ENCODE assay signal across 9 cellular contexts in the genomic region with DNA sequence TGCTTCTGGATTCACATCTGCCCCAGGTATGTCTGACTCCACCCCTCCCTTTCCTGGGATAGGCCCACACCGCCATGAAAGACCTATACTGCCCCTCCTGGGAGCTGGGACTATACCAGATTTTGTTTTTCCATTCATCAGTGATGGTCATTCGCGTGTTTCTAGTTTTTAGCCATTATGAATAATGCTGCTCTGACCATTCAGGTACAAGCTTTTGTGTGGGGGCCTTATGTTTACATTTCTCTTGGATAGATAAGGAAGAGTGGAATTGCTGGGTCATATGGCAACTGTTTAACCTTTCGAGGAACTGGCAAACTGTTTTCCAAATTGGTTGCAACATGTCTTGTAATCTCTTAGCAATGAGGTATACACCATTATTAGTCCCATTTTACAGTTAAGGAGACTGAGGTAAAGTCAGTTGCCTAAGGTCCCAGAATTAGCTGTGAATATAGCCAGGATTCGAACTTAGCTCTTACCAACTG. TPM values are rescaled to one million over a fixed set of nuclear protein-coding genes. Genes with fewer than 3 reads are reported as not detected.
DNase-seq lines count a peak whose midpoint lies in the region; ATAC-seq, FAIRE-seq and TF ChIP-seq lines count a peak whose summit lies in the region.
"Had no signal": no experiment of that assay in that cellular context is flagged by ENCODE, and none has a peak within 500 bp of the region (broad histone marks: within the 10 kb centered on the region; RNA-seq: fewer than 3 reads in every experiment).

No MANE protein-coding gene starts in this region.

- no peak for ATAC-seq in CD4-positive, CD25-positive, alpha-beta regulatory T cell (ENCODE audit: low read depth in 2 of 2)
- ATAC-seq in K562 (peak; percentile 66), GM19452 (IDR thresholded peaks at IDR 0.05; ENCODE audit: unreplicated experiment) (no peak), HG03520 (IDR thresholded peaks at IDR 0.05; ENCODE audit: unreplicated experiment) (no peak), HG03108 (IDR thresholded peaks at IDR 0.05; ENCODE audit: unreplicated experiment) (no peak)

- H3K27ac Mint-ChIP-seq in CD4-positive, CD25-positive, alpha-beta regulatory T cell = peak overlapping the region; percentile 90 to 94 (median 94)

- H3K4me2 ChIP-seq in K562 (ENCODE audit: insufficient read depth, low read length) = peak overlapping the region; percentile 83

- H3K27ac ChIP-seq in CD4-positive, CD25-positive, alpha-beta regulatory T cell (ENCODE audit: insufficient read depth, low read length, poor library complexity, severe bottlenecking) = peak overlapping the region; percentile 82
- H3K27ac ChIP-seq in K562 (ENCODE audit: extremely low read depth, low read depth, low read length) (peak overlapping the region; percentile 71; the same call in 1 of the 3 replicates), mesodermal cell (ENCODE audit: low read depth, low read length, severe bottlenecking) (peak overlapping the region; percentile 77)

- no TSS peak for BruUV-seq in K562 (replicated peaks; lab: Mats Ljungman, UMichigan)

- no peak for DNase-seq in CD4-positive, CD25-positive, alpha-beta regulatory T cell
- peak; percentile 71 for DNase-seq in HPDE6-E6E7 (ENCODE audit: extremely low spot score)
- peak in 3 of 4 experiments; percentile 27 to 41 (median 30) for DNase-seq in K562 (ENCODE audit: extremely low read depth in 1 of 4, low spot score in 3 of 4)
- DNase-seq in stimulated activated naive CD4-positive, alpha-beta T cell treated with Interleukin-2 at 50 U/mL for 16 hours (lab: John Stamatoyannopoulos, UW) = no peak
- DNase-seq: testis had no signal

- CTCF ChIA-PET in K562 (lab: Yijun Ruan, JAX; ENCODE audit: low intra/inter-chr PET ratio) = interaction anchor here (1.6 kb wide), 1 partner anchor 40 kb away, joined by 5 read pairs; no protein-coding TSS in a partner anchor

- H4K20me1 ChIP-seq in K562 (replicated peaks; ENCODE audit: control insufficient read depth, insufficient read depth, low read length) = no peaks in the 10 kb centered on the region

- peaks cover 42% of the 10 kb centered on the region for H3K4me1 ChIP-seq in CD4-positive, CD25-positive, alpha-beta regulatory T cell (ENCODE audit: control insufficient read depth, insufficient read depth, low read length, poor library complexity, severe bottlenecking)
- H3K4me1 ChIP-seq in K562 (replicated peaks in 1 of 2; ENCODE audit: control insufficient read depth in 2 of 2, insufficient read depth in 2 of 2, low read length in 2 of 2) (peaks cover 24 to 28% of the 10 kb centered on the region in 2 experiments; a peak in 4 of 5 replicates), mesodermal cell (ENCODE audit: control insufficient read depth, insufficient read depth, low read length, poor library complexity, severe bottlenecking) (peaks cover 28% of the 10 kb centered on the region)

- POLR2A ChIA-PET in K562 (lab: Yijun Ruan, JAX) = interaction anchor here (0.8 to 1.8 kb wide), 7 partner anchors 8 to 29 kb away, joined by 3 to 8 read pairs (median 4); partner anchors contain the start of genes CCDC157 and SF3A1

- H3K27me3 ChIP-seq in CD4-positive, CD25-positive, alpha-beta regulatory T cell (ENCODE audit: control insufficient read depth, insufficient read depth, low read length) = no peaks in the 10 kb centered on the region
- H3K27me3 ChIP-seq in K562 (ENCODE audit: control insufficient read depth in 2 of 2, insufficient read depth in 2 of 2, low read length in 2 of 2) = no peaks in the 10 kb centered on the region
- H3K27me3 ChIP-seq: testis had no signal

- peak; percentile 80 for FAIRE-seq in K562 (lab: Jason Lieb, UNC)

- TF ChIP-seq POLR2A in K562 (conservative IDR thresholded peaks at IDR 0.05) = no peak

- TF ChIP-seq RAD21 in K562 (CRISPR knock-in tag; conservative IDR thresholded peaks at IDR 0.05 in 1 of 2, IDR thresholded peaks at IDR 0.05 in 1 of 2) = peak; percentile 25 to 35; a peak in 2 of 4 replicates

- TF ChIP-seq CTCF in K562 (IDR thresholded peaks at IDR 0.05 in 2 of 3, conservative IDR thresholded peaks at IDR 0.05 in 1 of 3; ENCODE audit: insufficient read depth in 2 of 3, low read depth in 1 of 3, low read length in 3 of 3) = peak; percentile 32 to 39 (median 36); a peak in 5 of 6 replicates

- intact Hi-C loops in K562 (cut with micrococcal nuclease) = loop anchor here (2.0 kb wide), 1 partner anchor 39 kb away; the partner anchor contains the start of gene CASTOR1

- H3K9ac ChIP-seq in K562 (ENCODE audit: insufficient read depth in 1 of 2, low read depth in 2 of 2, low read length in 2 of 2) = no peak overlapping the region

- no peaks in the 10 kb centered on the region for H3K27me3 Mint-ChIP-seq in CD4-positive, CD25-positive, alpha-beta regulatory T cell

- in situ Hi-C loops in K562 (cut with MboI) = no loop called here

- H3K4me3 Mint-ChIP-seq in CD4-positive, CD25-positive, alpha-beta regulatory T cell = peak overlapping the region; percentile 28 to 89 (median 79)

- WGBS in K562 (ENCODE audit: insufficient coverage, low coverage, missing lambda C conversion rate) = 8% methylated on average over 5 of the region's 5 CpGs
- WGBS in mesodermal cell (ENCODE audit: insufficient coverage in 2 of 2), 2 experiments = 65 to 100% methylated on average over 3 of the region's 5 CpGs

- H2AFZ ChIP-seq in K562 (ENCODE audit: low read depth, low read length) = 0 out of 2 replicates have a peak overlapping the region, but pooled peaks have one; percentile 93

- peaks cover 11% of the 10 kb centered on the region for H3K79me2 ChIP-seq in K562 (ENCODE audit: control insufficient read depth, insufficient read depth, low read length)

- no peaks in the 10 kb centered on the region for H3K9me3 Mint-ChIP-seq in CD4-positive, CD25-positive, alpha-beta regulatory T cell

- H3K4me1 Mint-ChIP-seq in CD4-positive, CD25-positive, alpha-beta regulatory T cell = peaks cover 11 to 47% (median 38%) of the 10 kb centered on the region in 4 donors

- peak; percentile 65; the same call in 1 of the 2 replicates for TF ChIP-seq EP300 in K562 (IDR thresholded peaks at IDR 0.05; ENCODE audit: low read length)

- H3K36me3 ChIP-seq in CD4-positive, CD25-positive, alpha-beta regulatory T cell (ENCODE audit: control insufficient read depth, insufficient read depth, low read length) = peaks cover 18% of the 10 kb centered on the region
- H3K36me3 ChIP-seq in K562 (ENCODE audit: control insufficient read depth, insufficient read depth, low read length) (peaks cover 22% of the 10 kb centered on the region; the same call in 1 of the 3 replicates), mesodermal cell (ENCODE audit: control insufficient read depth, insufficient read depth, low read length) (peaks cover 33% of the 10 kb centered on the region)

- peak overlapping the region; percentile 71 for H3K4me3 ChIP-seq in CD4-positive, CD25-positive, alpha-beta regulatory T cell (ENCODE audit: low read depth, low read length)
- H3K4me3 ChIP-seq in K562 (no peak overlapping the region), mesodermal cell (ENCODE audit: extremely low read depth, insufficient read depth, low read length, poor library complexity, severe bottlenecking) (no peak overlapping the region)

- H3K9me1 ChIP-seq in K562 (ENCODE audit: control insufficient read depth, insufficient read depth, low read length) = no peaks in the 10 kb centered on the region

- H3K9me3 ChIP-seq in CD4-positive, CD25-positive, alpha-beta regulatory T cell (ENCODE audit: control insufficient read depth in 2 of 2, low read length in 2 of 2) = no peaks in the 10 kb centered on the region
- H3K9me3 ChIP-seq in K562 (replicated peaks; ENCODE audit: control insufficient read depth, insufficient read depth, low read depth, low read length) (no peaks in the 10 kb centered on the region), mesodermal cell (ENCODE audit: control insufficient read depth, low read length) (no peaks in the 10 kb centered on the region)
- H3K9me3 ChIP-seq: testis had no signal

- peaks cover 17% of the 10 kb centered on the region for H3K36me3 Mint-ChIP-seq in CD4-positive, CD25-positive, alpha-beta regulatory T cell

RNA-seq across cellular contexts. Expression of gene TBC1D10A, which starts 1.2 kb away (rescaled TPM):
- total RNA-seq in CD4-positive, CD25-positive, alpha-beta regulatory T cell = 67.5 TPM
- 10 to 100 TPM; 44.2 to 58.0 (median 47.4) TPM for polyA plus RNA-seq in CD4-positive, CD25-positive, alpha-beta regulatory T cell
- 11.9 and 35.0 TPM in 2 replicates for total RNA-seq in K562 (2011; cell fraction: chromatin; rRNA removed; ENCODE audit: low replicate concordance)
- total RNA-seq in K562 (2011; cell fraction: nucleolus; rRNA removed) = 24.2 and 26.7 TPM in 2 replicates
- 15.3 and 17.6 TPM in 2 replicates for total RNA-seq in K562 (2011; cell fraction: nucleoplasm; rRNA removed)
- total RNA-seq in K562 (2014; rRNA removed) = 7.5 and 7.8 TPM in 2 replicates
- total RNA-seq in K562 (2014; rRNA removed; fragmentation: Illumina TruSeq; extraction: Trizol) = 2.0 and 2.3 TPM in 2 replicates
- total RNA-seq in K562 (2015; rRNA removed; fragmentation: Illumina TruSeq; extraction: Trizol) = 4.6 and 5.0 TPM in 2 replicates
- 9.8 and 10.4 TPM in 2 replicates for total RNA-seq in K562 (2021)
- polyA plus RNA-seq in K562 (2011; rRNA removed) = 6.0 and 8.2 TPM in 2 replicates
- 7.5 and 14.2 TPM in 2 replicates for polyA plus RNA-seq in K562 (2011; cell fraction: cytosol; rRNA removed)
- polyA plus RNA-seq in K562 (2011; cell fraction: nucleus; rRNA removed) = 19.8 and 29.9 TPM in 2 replicates
- 5.9 and 11.4 TPM in 2 replicates for polyA plus RNA-seq in K562 (2012)
- polyA plus RNA-seq in K562 (2014; fragmentation: Illumina TruSeq; extraction: Trizol) = 4.3 and 6.2 TPM in 2 replicates
- polyA plus RNA-seq in K562 (2014; fragmentation: Nextera tagmentation; extraction: Ambion mirVana) = under 1 TPM; 0.13 to 0.18 TPM
- polyA plus RNA-seq in K562 (2014; rRNA removed) = 5.8 and 7.9 TPM in 2 replicates
- 4.2 and 5.3 TPM in 2 replicates for polyA minus RNA-seq in K562 (2011; rRNA and poly(A)+ RNA removed)
- 5.8 and 6.6 TPM in 2 replicates for polyA minus RNA-seq in K562 (2011; cell fraction: cytosol; rRNA and poly(A)+ RNA removed)
- polyA minus RNA-seq in K562 (2011; cell fraction: nucleus; rRNA and poly(A)+ RNA removed) = 7.9 and 9.3 TPM in 2 replicates
- 15.8 TPM for polyA plus RNA-seq in mesodermal cell (2013, experiment 1 of 2)
- polyA plus RNA-seq in mesodermal cell (2013, experiment 2 of 2) = 13.3 TPM

RNA-seq across cellular contexts. Expression of gene SF3A1, which starts 28.8 kb away (rescaled TPM):
- total RNA-seq in CD4-positive, CD25-positive, alpha-beta regulatory T cell = 389 TPM
- polyA plus RNA-seq in CD4-positive, CD25-positive, alpha-beta regulatory T cell = 10 to 100 TPM; 66.6 to 78.6 (median 75.1) TPM
- total RNA-seq in K562 (2011; cell fraction: chromatin; rRNA removed; ENCODE audit: low replicate concordance) = 97.8 and 155 TPM in 2 replicates
- total RNA-seq in K562 (2011; cell fraction: nucleolus; rRNA removed) = 57.5 and 59.2 TPM in 2 replicates
- total RNA-seq in K562 (2011; cell fraction: nucleoplasm; rRNA removed) = 64.3 and 68.5 TPM in 2 replicates
- total RNA-seq in K562 (2014; rRNA removed) (53.7 and 89.0 TPM in 2 replicates), K562 (2014; rRNA removed; fragmentation: Illumina TruSeq; extraction: Trizol) (12.3 and 12.8 TPM in 2 replicates), K562 (2015; rRNA removed; fragmentation: Illumina TruSeq; extraction: Trizol) (13.0 and 21.3 TPM in 2 replicates), K562 (2021) (223 and 228 TPM in 2 replicates)
- polyA plus RNA-seq in K562 (2011; rRNA removed) (8.6 and 29.3 TPM in 2 replicates), K562 (2014; fragmentation: Illumina TruSeq; extraction: Trizol) (113 and 116 TPM in 2 replicates), K562 (2014; fragmentation: Nextera tagmentation; extraction: Ambion mirVana) (1 to 10 TPM; 6.7 to 8.2 TPM), K562 (2014; rRNA removed) (29.4 and 38.3 TPM in 2 replicates)
- polyA plus RNA-seq in K562 (2011; cell fraction: cytosol; rRNA removed) = 13.3 and 16.5 TPM in 2 replicates
- polyA plus RNA-seq in K562 (2011; cell fraction: nucleus; rRNA removed) = 39.0 and 54.0 TPM in 2 replicates
- polyA plus RNA-seq in K562 (2012) = 151 and 159 TPM in 2 replicates
- polyA minus RNA-seq in K562 (2011; rRNA and poly(A)+ RNA removed) = 25.9 and 43.8 TPM in 2 replicates
- 99.3 and 217 TPM in 2 replicates for polyA minus RNA-seq in K562 (2011; cell fraction: cytosol; rRNA and poly(A)+ RNA removed)
- 39.0 and 40.8 TPM in 2 replicates for polyA minus RNA-seq in K562 (2011; cell fraction: nucleus; rRNA and poly(A)+ RNA removed)
- polyA plus RNA-seq in mesodermal cell (2013, experiment 1 of 2) = 114 TPM
- 95.6 TPM for polyA plus RNA-seq in mesodermal cell (2013, experiment 2 of 2)

RNA-seq across cellular contexts. Expression of gene CCDC157, which starts 28.9 kb away (rescaled TPM):
- total RNA-seq in CD4-positive, CD25-positive, alpha-beta regulatory T cell = 7.1 TPM
- 1 to 10 TPM; 1.3 to 2.4 (median 1.9) TPM for polyA plus RNA-seq in CD4-positive, CD25-positive, alpha-beta regulatory T cell
- 1.1 and 2.6 TPM in 2 replicates for total RNA-seq in K562 (2011; cell fraction: chromatin; rRNA removed; ENCODE audit: low replicate concordance)
- total RNA-seq in K562 (2011; cell fraction: nucleolus; rRNA removed) = 2.2 and 2.4 TPM in 2 replicates
- 1.3 and 1.4 TPM in 2 replicates for total RNA-seq in K562 (2011; cell fraction: nucleoplasm; rRNA removed)
- total RNA-seq in K562 (2014; rRNA removed) (1.00 and 1.0 TPM in 2 replicates), K562 (2014; rRNA removed; fragmentation: Illumina TruSeq; extraction: Trizol) (0.18 and 0.22 TPM in 2 replicates), K562 (2015; rRNA removed; fragmentation: Illumina TruSeq; extraction: Trizol) (0.34 and 0.47 TPM in 2 replicates), K562 (2021) (0.80 and 0.85 TPM in 2 replicates)
- polyA plus RNA-seq in K562 (2011; rRNA removed) (1.3 and 1.4 TPM in 2 replicates), K562 (2014; fragmentation: Illumina TruSeq; extraction: Trizol) (0.68 and 0.94 TPM in 2 replicates), K562 (2014; fragmentation: Nextera tagmentation; extraction: Ambion mirVana) (under 1 TPM; 0.04 to 0.18 TPM), K562 (2014; rRNA removed) (0.85 and 0.95 TPM in 2 replicates)
- polyA plus RNA-seq in K562 (2011; cell fraction: cytosol; rRNA removed) = 2.2 and 3.5 TPM in 2 replicates
- polyA plus RNA-seq in K562 (2011; cell fraction: nucleus; rRNA removed) = 1.9 and 3.3 TPM in 2 replicates
- polyA plus RNA-seq in K562 (2012) = 0.96 and 1.1 TPM in 2 replicates
- 0.33 and 0.46 TPM in 2 replicates for polyA minus RNA-seq in K562 (2011; rRNA and poly(A)+ RNA removed)
- not detected in 2 replicates for polyA minus RNA-seq in K562 (2011; cell fraction: cytosol; rRNA and poly(A)+ RNA removed)
- 0.67 and 1.8 TPM in 2 replicates for polyA minus RNA-seq in K562 (2011; cell fraction: nucleus; rRNA and poly(A)+ RNA removed)
- polyA plus RNA-seq in mesodermal cell (2013, experiment 1 of 2) = 3.0 TPM
- 2.5 TPM for polyA plus RNA-seq in mesodermal cell (2013, experiment 2 of 2)

RNA-seq across cellular contexts. Expression of gene CASTOR1, which starts 38.6 kb away (rescaled TPM):
- 18.7 TPM for total RNA-seq in CD4-positive, CD25-positive, alpha-beta regulatory T cell
- polyA plus RNA-seq in CD4-positive, CD25-positive, alpha-beta regulatory T cell = 10 to 100 TPM; 10.9 to 16.4 (median 12.1) TPM
- total RNA-seq in K562 (2011; cell fraction: chromatin; rRNA removed; ENCODE audit: low replicate concordance) = 2.1 and 7.3 TPM in 2 replicates
- 5.5 and 6.8 TPM in 2 replicates for total RNA-seq in K562 (2011; cell fraction: nucleolus; rRNA removed)
- total RNA-seq in K562 (2011; cell fraction: nucleoplasm; rRNA removed) = 2.4 and 4.0 TPM in 2 replicates
- total RNA-seq in K562 (2014; rRNA removed) (1.2 and 1.3 TPM in 2 replicates), K562 (2014; rRNA removed; fragmentation: Illumina TruSeq; extraction: Trizol) (0.47 TPM in 1 of 2 replicates, not detected in the other), K562 (2015; rRNA removed; fragmentation: Illumina TruSeq; extraction: Trizol) (0.72 and 1.1 TPM in 2 replicates), K562 (2021) (2.6 and 3.1 TPM in 2 replicates)
- polyA plus RNA-seq in K562 (2011; rRNA removed) (2.5 and 3.2 TPM in 2 replicates), K562 (2014; fragmentation: Illumina TruSeq; extraction: Trizol) (0.96 and 0.98 TPM in 2 replicates), K562 (2014; fragmentation: Nextera tagmentation; extraction: Ambion mirVana) (under 1 TPM; 0.35 to 0.56 TPM), K562 (2014; rRNA removed) (1.3 and 1.9 TPM in 2 replicates)
- 3.5 and 7.9 TPM in 2 replicates for polyA plus RNA-seq in K562 (2011; cell fraction: cytosol; rRNA removed)
- polyA plus RNA-seq in K562 (2011; cell fraction: nucleus; rRNA removed) = 10.1 and 12.6 TPM in 2 replicates
- 2.1 and 2.2 TPM in 2 replicates for polyA plus RNA-seq in K562 (2012)
- 0.49 and 0.90 TPM in 2 replicates for polyA minus RNA-seq in K562 (2011; rRNA and poly(A)+ RNA removed)
- polyA minus RNA-seq in K562 (2011; cell fraction: cytosol; rRNA and poly(A)+ RNA removed) = 2.3 TPM in 1 of 2 replicates, not detected in the other
- polyA minus RNA-seq in K562 (2011; cell fraction: nucleus; rRNA and poly(A)+ RNA removed) = 2.6 and 4.6 TPM in 2 replicates
- polyA plus RNA-seq in mesodermal cell (2013, experiment 1 of 2) = 14.2 TPM
- polyA plus RNA-seq in mesodermal cell (2013, experiment 2 of 2) = 9.1 TPM

RNA-seq across cellular contexts. Expression of gene RNF215, which starts 59.3 kb away (rescaled TPM):
- 13.1 TPM for total RNA-seq in CD4-positive, CD25-positive, alpha-beta regulatory T cell
- under 1 TPM; 0.23 to 0.50 (median 0.42) TPM for polyA plus RNA-seq in CD4-positive, CD25-positive, alpha-beta regulatory T cell
- 27.4 and 48.7 TPM in 2 replicates for total RNA-seq in K562 (2011; cell fraction: chromatin; rRNA removed; ENCODE audit: low replicate concordance)
- 28.0 and 30.2 TPM in 2 replicates for total RNA-seq in K562 (2011; cell fraction: nucleolus; rRNA removed)
- total RNA-seq in K562 (2011; cell fraction: nucleoplasm; rRNA removed) = 20.8 and 23.6 TPM in 2 replicates
- total RNA-seq in K562 (2014; rRNA removed) (4.0 and 4.7 TPM in 2 replicates), K562 (2014; rRNA removed; fragmentation: Illumina TruSeq; extraction: Trizol) (1.7 and 2.7 TPM in 2 replicates), K562 (2015; rRNA removed; fragmentation: Illumina TruSeq; extraction: Trizol) (2.2 and 2.3 TPM in 2 replicates), K562 (2021) (6.8 and 9.2 TPM in 2 replicates)
- polyA plus RNA-seq in K562 (2011; rRNA removed) (5.6 and 7.1 TPM in 2 replicates), K562 (2014; fragmentation: Illumina TruSeq; extraction: Trizol) (2.1 and 3.9 TPM in 2 replicates), K562 (2014; fragmentation: Nextera tagmentation; extraction: Ambion mirVana) (under 1 TPM; 0.08 to 0.10 TPM), K562 (2014; rRNA removed) (7.2 and 9.8 TPM in 2 replicates)
- polyA plus RNA-seq in K562 (2011; cell fraction: cytosol; rRNA removed) = 5.7 and 6.6 TPM in 2 replicates
- polyA plus RNA-seq in K562 (2011; cell fraction: nucleus; rRNA removed) = 45.1 and 65.6 TPM in 2 replicates
- 4.8 and 8.3 TPM in 2 replicates for polyA plus RNA-seq in K562 (2012)
- 2.4 and 4.7 TPM in 2 replicates for polyA minus RNA-seq in K562 (2011; rRNA and poly(A)+ RNA removed)
- polyA minus RNA-seq in K562 (2011; cell fraction: cytosol; rRNA and poly(A)+ RNA removed) = 4.0 and 6.6 TPM in 2 replicates
- 7.2 and 8.2 TPM in 2 replicates for polyA minus RNA-seq in K562 (2011; cell fraction: nucleus; rRNA and poly(A)+ RNA removed)
- polyA plus RNA-seq in mesodermal cell (2013, experiment 1 of 2) = 21.1 TPM
- polyA plus RNA-seq in mesodermal cell (2013, experiment 2 of 2) = 17.0 TPM

Comparison
In these comparisons a context has a peak if more than half of its experiments do, and no peak if none do; other contexts are left out.
1. DNase-seq: peak in HPDE6-E6E7 (single experiment) and K562 (3 of 4); none in CD4-positive, CD25-positive, alpha-beta regulatory T cell (0 of 3) and stimulated activated naive CD4-positive, alpha-beta T cell treated with Interleukin-2 at 50 U/mL for 16 hours (single experiment).
2. Peak in every context shown above with its lines, with median percentiles within 50 percentile points of each other: H3K27ac ChIP-seq.